17 cellular contexts compared by ENCODE assay signal in the genomic region with DNA sequence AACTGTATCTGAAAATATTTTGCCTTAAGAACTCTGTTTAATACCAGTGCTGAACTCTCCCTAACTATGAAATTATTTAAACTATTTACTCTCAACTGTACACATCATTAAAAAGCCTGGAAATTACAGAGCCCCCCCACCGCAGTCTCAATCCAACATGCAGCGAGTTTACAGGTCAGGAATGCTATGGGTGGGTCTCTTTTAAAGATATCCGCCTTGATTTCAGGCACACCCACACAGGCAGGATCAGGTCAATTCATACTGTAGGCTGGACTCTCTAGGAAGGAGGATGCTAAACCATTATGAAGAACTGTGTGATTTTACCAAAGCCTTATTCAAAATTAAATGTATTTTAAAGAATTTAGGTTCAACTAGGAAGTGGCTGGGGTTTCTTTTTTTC.
A peak's percentile ranks its signal among the peaks of the same experiment; 100 is the strongest.
DNase-seq lines count a peak whose midpoint lies in the region; ATAC-seq and TF ChIP-seq lines count a peak whose summit lies in the region.
"Had no signal": no experiment of that assay in that cellular context is flagged by ENCODE, and none has a peak within 500 bp of the region (broad histone marks: within the 10 kb centered on the region; RNA-seq: fewer than 3 reads in every experiment).

No MANE protein-coding gene starts in this region.

- H3K9me3 Mint-ChIP-seq in activated naive CD8-positive, alpha-beta T cell (ENCODE audit: low read depth), result no peaks in the 10 kb centered on the region
- no peaks in the 10 kb centered on the region for H3K9me3 Mint-ChIP-seq in activated naive CD8-positive, alpha-beta T cell treated with anti-CD3 and anti-CD28 coated beads, Interleukin-2, amount 50 U/mL, for 24 hours
- peaks cover 0 to 2% of the 10 kb centered on the region in 2 donors for H3K9me3 Mint-ChIP-seq in stimulated activated naive B cell treated with anti-CD40 and anti-IgM and Interleukin-4, amounts not matched to agents 10 μg/mL and 1 μg/mL and 100 μg/mL, for 72 hours

- H4K20me1 ChIP-seq in SU-DHL-6 (ENCODE audit: low read depth, low read length), result no peaks in the 10 kb centered on the region

- peak overlapping the region; percentile 37 for H3K27ac Mint-ChIP-seq in activated naive CD8-positive, alpha-beta T cell
- no peak overlapping the region for H3K27ac Mint-ChIP-seq in activated naive CD8-positive, alpha-beta T cell treated with anti-CD3 and anti-CD28 coated beads, Interleukin-2, amount 50 U/mL, for 24 hours
- H3K27ac Mint-ChIP-seq in stimulated activated naive B cell treated with anti-CD40 and anti-IgM and Interleukin-4, amounts not matched to agents 10 μg/mL and 1 μg/mL and 100 μg/mL, for 72 hours, result peak overlapping the region; percentile 47
- H3K27ac Mint-ChIP-seq: endodermal cell had no signal

- peak overlapping the region; percentile 87 for H3K4me2 ChIP-seq in SU-DHL-6 (ENCODE audit: low read depth, low read length, poor library complexity, severe bottlenecking)

- no peak overlapping the region for H3K4me3 ChIP-seq in SU-DHL-6 (ENCODE audit: insufficient read depth, low read length, poor library complexity, severe bottlenecking)
- H3K4me3 ChIP-seq: body of pancreas, GM12878, heart left ventricle, lung had no signal

- H3K27me3 ChIP-seq in SU-DHL-6 (ENCODE audit: low read length), result no peaks in the 10 kb centered on the region
- H3K27me3 ChIP-seq: body of pancreas, heart left ventricle had no signal

- peaks cover 13% of the 10 kb centered on the region for H3K36me3 ChIP-seq in SU-DHL-6 (ENCODE audit: low read length)

- peaks cover 16% of the 10 kb centered on the region; the same call in 1 of the 2 replicates for H3F3A ChIP-seq in SU-DHL-6 (ENCODE audit: insufficient read depth)

- H3K36me3 Mint-ChIP-seq in activated naive CD8-positive, alpha-beta T cell, result peaks cover 12% of the 10 kb centered on the region
- peaks cover 18% of the 10 kb centered on the region for H3K36me3 Mint-ChIP-seq in activated naive CD8-positive, alpha-beta T cell treated with anti-CD3 and anti-CD28 coated beads, Interleukin-2, amount 50 U/mL, for 24 hours (ENCODE audit: low read depth)
- H3K36me3 Mint-ChIP-seq in stimulated activated naive B cell treated with anti-CD40 and anti-IgM and Interleukin-4, amounts not matched to agents 10 μg/mL and 1 μg/mL and 100 μg/mL, for 72 hours, result peaks cover 20 to 33% of the 10 kb centered on the region in 2 donors

- H2AFZ ChIP-seq in SU-DHL-6 (ENCODE audit: low read depth, low read length, severe bottlenecking), result no peak overlapping the region

- peaks cover 56% of the 10 kb centered on the region for H3K4me1 Mint-ChIP-seq in activated naive CD8-positive, alpha-beta T cell (ENCODE audit: low read depth)
- peaks cover 39% of the 10 kb centered on the region for H3K4me1 Mint-ChIP-seq in activated naive CD8-positive, alpha-beta T cell treated with anti-CD3 and anti-CD28 coated beads, Interleukin-2, amount 50 U/mL, for 24 hours
- H3K4me1 Mint-ChIP-seq in stimulated activated naive B cell treated with anti-CD40 and anti-IgM and Interleukin-4, amounts not matched to agents 10 μg/mL and 1 μg/mL and 100 μg/mL, for 72 hours, result peaks cover 31 to 63% of the 10 kb centered on the region in 2 donors
- H3K4me1 Mint-ChIP-seq: endodermal cell had no signal

- H3K4me3 Mint-ChIP-seq in activated naive CD8-positive, alpha-beta T cell, result no peak overlapping the region
- H3K4me3 Mint-ChIP-seq in activated naive CD8-positive, alpha-beta T cell treated with anti-CD3 and anti-CD28 coated beads, Interleukin-2, amount 50 U/mL, for 24 hours, result no peak overlapping the region
- no peak overlapping the region for H3K4me3 Mint-ChIP-seq in stimulated activated naive B cell treated with anti-CD40 and anti-IgM and Interleukin-4, amounts not matched to agents 10 μg/mL and 1 μg/mL and 100 μg/mL, for 72 hours
- H3K4me3 Mint-ChIP-seq: endodermal cell had no signal

- no peak for DNase-seq in activated naive CD8-positive, alpha-beta T cell treated with anti-CD3 and anti-CD28 coated beads, Interleukin-2, amount 50 U/mL, for 24 hours
- peak; percentile 34 for DNase-seq in kidney tubule cell (ENCODE audit: low spot score)
- no peak for DNase-seq in stimulated activated naive B cell treated with anti-CD40 and anti-IgM and Interleukin-4, amounts not matched to agents 10 μg/mL and 1 μg/mL and 100 μg/mL, for 72 hours
- DNase-seq in activated CD8-positive, alpha-beta memory T cell treated with anti-CD3 and anti-CD28 coated beads, Interleukin-2, amount 50 U/mL, for 4 hours, result no peak
- DNase-seq in NCI-H510A treated with DMSO at 0.1 percent for 48 hours (lab: John Stamatoyannopoulos, UW), result no peak
- DNase-seq in hippocampal formation (lab: John Stamatoyannopoulos, UW), result no peak
- DNase-seq: activated T-cell treated with anti-CD3 and anti-CD28 coated beads for 4 hours; body of pancreas; DMS79 treated with DMSO at 0.1 percent for 48 hours; endodermal cell; heart left ventricle; posterior cingulate gyrus; stimulated activated CD4-positive, alpha-beta T cell treated with anti-CD3 and anti-CD28 coated beads, Interleukin-1b, Interleukin-23, amount 100 ng/mL, for 48 hours had no signal

- H3K9me3 ChIP-seq in SU-DHL-6 (ENCODE audit: insufficient read depth, low read length), result no peaks in the 10 kb centered on the region
- H3K9me3 ChIP-seq: body of pancreas, heart left ventricle had no signal

- peaks cover 63% of the 10 kb centered on the region for H3K79me2 ChIP-seq in SU-DHL-6 (ENCODE audit: insufficient read depth, low read length)

- no peak for TF ChIP-seq CTCF in SU-DHL-6 (IDR thresholded peaks at IDR 0.05; ENCODE audit: insufficient read depth, low read length, poor library complexity, severe bottlenecking)

- H3K9ac ChIP-seq in SU-DHL-6 (ENCODE audit: low read length), result peak overlapping the region; percentile 42; the same call in 1 of the 2 replicates

- no peaks in the 10 kb centered on the region for H3K27me3 Mint-ChIP-seq in activated naive CD8-positive, alpha-beta T cell
- no peaks in the 10 kb centered on the region for H3K27me3 Mint-ChIP-seq in activated naive CD8-positive, alpha-beta T cell treated with anti-CD3 and anti-CD28 coated beads, Interleukin-2, amount 50 U/mL, for 24 hours
- no peaks in the 10 kb centered on the region for H3K27me3 Mint-ChIP-seq in stimulated activated naive B cell treated with anti-CD40 and anti-IgM and Interleukin-4, amounts not matched to agents 10 μg/mL and 1 μg/mL and 100 μg/mL, for 72 hours

- no peak overlapping the region for H3K27ac ChIP-seq in SU-DHL-6 (ENCODE audit: low read depth, low read length)
- H3K27ac ChIP-seq: body of pancreas had no signal

- no peaks in the 10 kb centered on the region for H3K9me2 ChIP-seq in SU-DHL-6 (replicated peaks; ENCODE audit: insufficient read depth, low read length)

- ATAC-seq in activated naive CD8-positive, alpha-beta T cell treated with anti-CD3 and anti-CD28 coated beads, Interleukin-2, amount 50 U/mL, for 24 hours, result no peak
- ATAC-seq in stimulated activated naive B cell treated with anti-CD40 and anti-IgM and Interleukin-4, amounts not matched to agents 10 μg/mL and 1 μg/mL and 100 μg/mL, for 72 hours (replicated peaks), result no peak
- ATAC-seq: body of pancreas, GM12878 had no signal
